26 cellular contexts compared by ENCODE assay signal in the genomic region with DNA sequence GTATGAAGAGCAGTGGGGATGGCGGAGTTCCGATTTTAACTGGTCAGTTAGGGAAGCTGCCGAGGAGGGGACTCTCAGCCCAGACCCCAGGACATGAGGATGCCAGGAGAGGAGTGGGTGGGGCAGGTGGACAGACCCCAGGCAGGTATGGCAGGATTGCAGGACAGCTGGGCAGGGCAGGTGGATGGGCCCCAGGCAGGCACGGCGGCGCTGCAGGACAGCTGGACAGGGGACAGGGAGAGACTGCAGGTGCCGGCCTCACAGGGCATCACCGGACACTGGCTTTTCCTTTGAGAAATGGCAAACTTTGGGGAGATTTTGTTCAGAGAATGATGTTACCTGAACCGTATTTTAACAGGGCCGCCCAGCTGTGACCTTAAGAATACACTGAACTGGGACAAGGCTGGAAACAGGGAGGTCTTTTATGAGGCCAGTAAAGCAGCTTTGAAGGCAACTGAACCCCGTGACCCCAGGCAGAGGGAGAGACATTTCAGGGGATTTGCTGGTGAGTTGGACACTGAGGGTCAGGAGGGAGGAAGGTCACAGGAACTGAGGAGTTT.
"Had no signal": no experiment of that assay in that cellular context is flagged by ENCODE, and none has a peak within 500 bp of the region (broad histone marks: within the 10 kb centered on the region; RNA-seq: fewer than 3 reads in every experiment).

No MANE protein-coding gene starts in this region.

- H3K27ac Mint-ChIP-seq: mesothelial cell of epicardium, natural killer cell had no signal

- H3K36me3 Mint-ChIP-seq: mesothelial cell of epicardium; naive B cell; natural killer cell; stimulated activated naive B cell treated with anti-CD40 and anti-IgM and Interleukin-4, amounts not matched to agents 10 μg/mL and 1 μg/mL and 100 μg/mL, for 72 hours had no signal

- DNase-seq: heart right ventricle; islet precursor cell; kidney glomerular epithelial cell; left cardiac atrium; left lung; lower lobe of right lung; mammary epithelial cell; mesenchymal stem cell; naive B cell; natural killer cell; occipital lobe; psoas muscle; stimulated activated CD4-positive, alpha-beta T cell treated with anti-CD3 and anti-CD28 coated beads, Interleukin-12 subunit alpha, Interleukin-12 subunit beta, amount 100 ng/mL, for 4 hours; stimulated activated CD4-positive, alpha-beta T cell treated with anti-CD3 and anti-CD28 coated beads, Interleukin-15, amount 100 ng/mL, for 24 hours; stimulated activated CD4-positive, alpha-beta T cell treated with anti-CD3 and anti-CD28 coated beads, Interleukin-2, amount 100 ng/mL, for 24 hours; stimulated activated CD4-positive, alpha-beta T cell treated with anti-CD3 and anti-CD28 coated beads, Interleukin-4, amount 100 ng/mL, for 1 hour; stimulated activated naive B cell treated with anti-CD40 and anti-IgM and Interleukin-4, amounts not matched to agents 10 μg/mL and 1 μg/mL and 100 μg/mL, for 72 hours; stimulated activated naive CD8-positive, alpha-beta T cell treated with anti-CD3 and anti-CD28 coated beads, Interleukin-15, Interleukin-2, amounts not matched to agents 100 U/mL and 50 U/mL, for 24 hours; stomach; testis; thyroid gland; transverse colon had no signal

- H3K4me1 Mint-ChIP-seq: natural killer cell; stimulated activated naive B cell treated with anti-CD40 and anti-IgM and Interleukin-4, amounts not matched to agents 10 μg/mL and 1 μg/mL and 100 μg/mL, for 72 hours had no signal

- H3K9me3 ChIP-seq: heart right ventricle, left lung, lower lobe of right lung, neutrophil, psoas muscle, stomach, testis, thyroid gland, transverse colon, upper lobe of left lung had no signal

- H3K4me3 Mint-ChIP-seq: mesothelial cell of epicardium; naive B cell; natural killer cell; stimulated activated naive B cell treated with anti-CD40 and anti-IgM and Interleukin-4, amounts not matched to agents 10 μg/mL and 1 μg/mL and 100 μg/mL, for 72 hours had no signal

- H3K9me3 Mint-ChIP-seq: mesothelial cell of epicardium; naive B cell; natural killer cell; stimulated activated naive B cell treated with anti-CD40 and anti-IgM and Interleukin-4, amounts not matched to agents 10 μg/mL and 1 μg/mL and 100 μg/mL, for 72 hours had no signal

- ATAC-seq: heart right ventricle; left cardiac atrium; left lung; lower lobe of right lung; natural killer cell; psoas muscle; sciatic nerve; stimulated activated naive B cell treated with anti-CD40 and anti-IgM and Interleukin-4, amounts not matched to agents 10 μg/mL and 1 μg/mL and 100 μg/mL, for 72 hours; stimulated activated naive CD8-positive, alpha-beta T cell treated with anti-CD3 and anti-CD28 coated beads, Interleukin-15, Interleukin-2, amounts not matched to agents 100 U/mL and 50 U/mL, for 24 hours had no signal
